In the genomic region with DNA sequence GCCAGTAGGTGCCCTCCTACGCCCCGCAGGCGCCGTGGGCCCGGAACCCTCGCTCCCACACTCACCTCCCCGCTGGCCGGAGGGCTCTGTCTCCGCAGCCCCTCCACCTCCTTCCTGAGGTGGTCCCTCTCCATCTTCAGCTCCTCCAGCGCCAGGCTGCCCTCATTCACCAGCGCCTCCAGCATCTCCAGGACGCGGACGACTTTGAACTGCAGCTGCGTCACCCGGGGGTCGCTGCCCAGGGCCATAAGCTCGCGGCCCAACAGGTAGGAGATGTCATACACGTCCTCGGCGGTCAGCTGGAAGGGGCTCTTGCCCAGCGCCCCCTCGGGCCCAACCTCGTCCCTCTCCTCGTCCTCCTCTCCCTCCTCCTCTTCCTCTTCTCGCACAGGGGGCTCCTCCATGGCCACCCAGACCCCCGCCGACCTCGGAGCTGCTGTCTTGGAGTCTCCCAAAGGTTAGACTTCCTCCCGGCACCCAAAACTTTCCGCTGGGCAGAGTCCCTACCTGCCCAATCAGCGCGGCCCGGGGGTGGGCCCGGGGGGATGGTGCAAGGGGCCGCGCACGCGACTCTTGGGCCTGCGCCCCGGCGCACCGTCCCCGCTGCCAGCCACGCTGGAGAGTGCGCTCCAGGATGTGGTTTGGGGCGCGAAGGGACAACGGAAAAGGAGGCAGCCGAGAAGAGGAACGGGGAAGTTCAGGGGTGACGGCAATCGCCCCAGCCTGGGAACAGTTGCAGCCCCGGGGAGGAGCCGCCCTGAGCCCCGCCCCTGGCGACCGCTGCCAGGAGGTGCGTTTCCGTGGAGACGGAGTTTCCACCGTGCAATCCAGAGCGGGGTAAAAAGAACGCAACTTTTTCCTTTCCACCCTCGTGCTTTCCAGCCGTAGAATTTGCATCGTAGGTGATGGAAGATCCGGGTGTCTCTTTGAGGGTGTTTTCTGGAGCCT, we compare ENCODE assay signal across 1 cellular context.
TF ChIP-seq lines count a peak whose summit lies in the region.

A gene with protein sequence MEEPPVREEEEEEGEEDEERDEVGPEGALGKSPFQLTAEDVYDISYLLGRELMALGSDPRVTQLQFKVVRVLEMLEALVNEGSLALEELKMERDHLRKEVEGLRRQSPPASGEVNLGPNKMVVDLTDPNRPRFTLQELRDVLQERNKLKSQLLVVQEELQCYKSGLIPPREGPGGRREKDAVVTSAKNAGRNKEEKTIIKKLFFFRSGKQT (minus strand): TSS at position 668 of the 948 bp plus-strand sequence. CDS start 264 bp downstream, at position 404.

TF ChIP-seq in K562, 482 proteins besides CTCF, POLR2A, EP300 and RAD21 (continued from another document and continues in another):
- TF ChIP-seq, protein P1, sequence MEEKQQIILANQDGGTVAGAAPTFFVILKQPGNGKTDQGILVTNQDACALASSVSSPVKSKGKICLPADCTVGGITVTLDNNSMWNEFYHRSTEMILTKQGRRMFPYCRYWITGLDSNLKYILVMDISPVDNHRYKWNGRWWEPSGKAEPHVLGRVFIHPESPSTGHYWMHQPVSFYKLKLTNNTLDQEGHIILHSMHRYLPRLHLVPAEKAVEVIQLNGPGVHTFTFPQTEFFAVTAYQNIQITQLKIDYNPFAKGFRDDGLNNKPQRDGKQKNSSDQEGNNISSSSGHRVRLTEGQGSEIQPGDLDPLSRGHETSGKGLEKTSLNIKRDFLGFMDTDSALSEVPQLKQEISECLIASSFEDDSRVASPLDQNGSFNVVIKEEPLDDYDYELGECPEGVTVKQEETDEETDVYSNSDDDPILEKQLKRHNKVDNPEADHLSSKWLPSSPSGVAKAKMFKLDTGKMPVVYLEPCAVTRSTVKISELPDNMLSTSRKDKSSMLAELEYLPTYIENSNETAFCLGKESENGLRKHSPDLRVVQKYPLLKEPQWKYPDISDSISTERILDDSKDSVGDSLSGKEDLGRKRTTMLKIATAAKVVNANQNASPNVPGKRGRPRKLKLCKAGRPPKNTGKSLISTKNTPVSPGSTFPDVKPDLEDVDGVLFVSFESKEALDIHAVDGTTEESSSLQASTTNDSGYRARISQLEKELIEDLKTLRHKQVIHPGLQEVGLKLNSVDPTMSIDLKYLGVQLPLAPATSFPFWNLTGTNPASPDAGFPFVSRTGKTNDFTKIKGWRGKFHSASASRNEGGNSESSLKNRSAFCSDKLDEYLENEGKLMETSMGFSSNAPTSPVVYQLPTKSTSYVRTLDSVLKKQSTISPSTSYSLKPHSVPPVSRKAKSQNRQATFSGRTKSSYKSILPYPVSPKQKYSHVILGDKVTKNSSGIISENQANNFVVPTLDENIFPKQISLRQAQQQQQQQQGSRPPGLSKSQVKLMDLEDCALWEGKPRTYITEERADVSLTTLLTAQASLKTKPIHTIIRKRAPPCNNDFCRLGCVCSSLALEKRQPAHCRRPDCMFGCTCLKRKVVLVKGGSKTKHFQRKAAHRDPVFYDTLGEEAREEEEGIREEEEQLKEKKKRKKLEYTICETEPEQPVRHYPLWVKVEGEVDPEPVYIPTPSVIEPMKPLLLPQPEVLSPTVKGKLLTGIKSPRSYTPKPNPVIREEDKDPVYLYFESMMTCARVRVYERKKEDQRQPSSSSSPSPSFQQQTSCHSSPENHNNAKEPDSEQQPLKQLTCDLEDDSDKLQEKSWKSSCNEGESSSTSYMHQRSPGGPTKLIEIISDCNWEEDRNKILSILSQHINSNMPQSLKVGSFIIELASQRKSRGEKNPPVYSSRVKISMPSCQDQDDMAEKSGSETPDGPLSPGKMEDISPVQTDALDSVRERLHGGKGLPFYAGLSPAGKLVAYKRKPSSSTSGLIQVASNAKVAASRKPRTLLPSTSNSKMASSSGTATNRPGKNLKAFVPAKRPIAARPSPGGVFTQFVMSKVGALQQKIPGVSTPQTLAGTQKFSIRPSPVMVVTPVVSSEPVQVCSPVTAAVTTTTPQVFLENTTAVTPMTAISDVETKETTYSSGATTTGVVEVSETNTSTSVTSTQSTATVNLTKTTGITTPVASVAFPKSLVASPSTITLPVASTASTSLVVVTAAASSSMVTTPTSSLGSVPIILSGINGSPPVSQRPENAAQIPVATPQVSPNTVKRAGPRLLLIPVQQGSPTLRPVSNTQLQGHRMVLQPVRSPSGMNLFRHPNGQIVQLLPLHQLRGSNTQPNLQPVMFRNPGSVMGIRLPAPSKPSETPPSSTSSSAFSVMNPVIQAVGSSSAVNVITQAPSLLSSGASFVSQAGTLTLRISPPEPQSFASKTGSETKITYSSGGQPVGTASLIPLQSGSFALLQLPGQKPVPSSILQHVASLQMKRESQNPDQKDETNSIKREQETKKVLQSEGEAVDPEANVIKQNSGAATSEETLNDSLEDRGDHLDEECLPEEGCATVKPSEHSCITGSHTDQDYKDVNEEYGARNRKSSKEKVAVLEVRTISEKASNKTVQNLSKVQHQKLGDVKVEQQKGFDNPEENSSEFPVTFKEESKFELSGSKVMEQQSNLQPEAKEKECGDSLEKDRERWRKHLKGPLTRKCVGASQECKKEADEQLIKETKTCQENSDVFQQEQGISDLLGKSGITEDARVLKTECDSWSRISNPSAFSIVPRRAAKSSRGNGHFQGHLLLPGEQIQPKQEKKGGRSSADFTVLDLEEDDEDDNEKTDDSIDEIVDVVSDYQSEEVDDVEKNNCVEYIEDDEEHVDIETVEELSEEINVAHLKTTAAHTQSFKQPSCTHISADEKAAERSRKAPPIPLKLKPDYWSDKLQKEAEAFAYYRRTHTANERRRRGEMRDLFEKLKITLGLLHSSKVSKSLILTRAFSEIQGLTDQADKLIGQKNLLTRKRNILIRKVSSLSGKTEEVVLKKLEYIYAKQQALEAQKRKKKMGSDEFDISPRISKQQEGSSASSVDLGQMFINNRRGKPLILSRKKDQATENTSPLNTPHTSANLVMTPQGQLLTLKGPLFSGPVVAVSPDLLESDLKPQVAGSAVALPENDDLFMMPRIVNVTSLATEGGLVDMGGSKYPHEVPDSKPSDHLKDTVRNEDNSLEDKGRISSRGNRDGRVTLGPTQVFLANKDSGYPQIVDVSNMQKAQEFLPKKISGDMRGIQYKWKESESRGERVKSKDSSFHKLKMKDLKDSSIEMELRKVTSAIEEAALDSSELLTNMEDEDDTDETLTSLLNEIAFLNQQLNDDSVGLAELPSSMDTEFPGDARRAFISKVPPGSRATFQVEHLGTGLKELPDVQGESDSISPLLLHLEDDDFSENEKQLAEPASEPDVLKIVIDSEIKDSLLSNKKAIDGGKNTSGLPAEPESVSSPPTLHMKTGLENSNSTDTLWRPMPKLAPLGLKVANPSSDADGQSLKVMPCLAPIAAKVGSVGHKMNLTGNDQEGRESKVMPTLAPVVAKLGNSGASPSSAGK (IDR thresholded peaks at IDR 0.05), result peak; percentile 74
- TF ChIP-seq GTF2E2 (tag; IDR thresholded peaks at IDR 0.05) (0 out of 2 replicates have a peak, but pooled peaks have one; percentile 39), SETDB1 (IDR thresholded peaks at IDR 0.05; ENCODE audit: low read length) (no peak), OTX1 (CRISPR knock-in tag; IDR thresholded peaks at IDR 0.05) (peak; percentile 68; the same call in 1 of the 2 replicates), ATF4 (CRISPR knock-in tag; IDR thresholded peaks at IDR 0.05) (0 out of 2 replicates have a peak, but pooled peaks have one; percentile 37), ZNF444 (CRISPR knock-in tag; IDR thresholded peaks at IDR 0.05) (0 out of 2 replicates have a peak, but pooled peaks have one; percentile 36), ZNF551 (CRISPR knock-in tag; IDR thresholded peaks at IDR 0.05) (no peak), CBFB (CRISPR knock-in tag; IDR thresholded peaks at IDR 0.05) (0 out of 2 replicates have a peak, but pooled peaks have one; percentile 47), ZBTB9 (CRISPR knock-in tag; IDR thresholded peaks at IDR 0.05) (0 out of 2 replicates have a peak, but pooled peaks have one; percentile 59), ZNF146 (CRISPR knock-in tag; IDR thresholded peaks at IDR 0.05; ENCODE audit: unreplicated experiment) (peak; percentile 11), SMC3 (conservative IDR thresholded peaks at IDR 0.05; ENCODE audit: insufficient read depth, low read depth, low read length) (no peak), MCM2 (IDR thresholded peaks at IDR 0.05; ENCODE audit: low read depth) (no peak), ATF1 (CRISPR knock-in tag; IDR thresholded peaks at IDR 0.05) (no peak), ATF1 (tag; IDR thresholded peaks at IDR 0.05) (peak; percentile 40; the same call in 1 of the 2 replicates), ZBTB43 (CRISPR knock-in tag; IDR thresholded peaks at IDR 0.05) (peak; percentile 83; the same call in 1 of the 2 replicates), SIN3A (IDR thresholded peaks at IDR 0.05; ENCODE audit: borderline replicate concordance in 2 of 2, control insufficient read depth in 1 of 2, low read depth in 2 of 2, low read length in 2 of 2) (peak in 1 of 2 experiments; percentile 54; a peak in 1 of 4 replicates), TAF1 (IDR thresholded peaks at IDR 0.05; ENCODE audit: control insufficient read depth, extremely low read depth, insufficient read depth, low read length, severe bottlenecking) (peak; percentile 55), ZBED1 (IDR thresholded peaks at IDR 0.05) (0 out of 2 replicates have a peak, but pooled peaks have one; percentile 31), CEBPG (CRISPR knock-in tag; IDR thresholded peaks at IDR 0.05) (no peak), CEBPG (tag; conservative IDR thresholded peaks at IDR 0.05 in 1 of 2, IDR thresholded peaks at IDR 0.05 in 1 of 2) (peak in 1 of 2 experiments; percentile 50; a peak in 2 of 4 replicates), HMGN3 (IDR thresholded peaks at IDR 0.05; ENCODE audit: borderline replicate concordance, extremely low read depth, insufficient read length, low read depth, low read length) (peak; percentile 64), MAZ (CRISPR knock-in tag; conservative IDR thresholded peaks at IDR 0.05 in 1 of 2, IDR thresholded peaks at IDR 0.05 in 1 of 2) (peak; percentile 65 to 77; a peak in 3 of 4 replicates), MCM3 (IDR thresholded peaks at IDR 0.05) (no peak), KAT7 (CRISPR knock-in tag; IDR thresholded peaks at IDR 0.05; ENCODE audit: borderline replicate concordance) (peak; percentile 77; the same call in 1 of the 2 replicates), SOX6 (IDR thresholded peaks at IDR 0.05) (peak; percentile 36; the same call in 1 of the 2 replicates), TBP (optimal IDR thresholded peaks at IDR 0.05; ENCODE audit: low read depth, low read length) (peak; percentile 50), ATF7 (IDR thresholded peaks at IDR 0.05) (peak; percentile 58; the same call in 1 of the 2 replicates), SUPT5H (IDR thresholded peaks at IDR 0.05) (peak; percentile 66), RFX1 (IDR thresholded peaks at IDR 0.05) (peak; percentile 93), CXXC5 (CRISPR knock-in tag; IDR thresholded peaks at IDR 0.05) (peak; percentile 75), NEUROD1 (IDR thresholded peaks at IDR 0.05; ENCODE audit: borderline replicate concordance, low read depth, low read length, partially characterized antibody) (peak; percentile 51), TCFL5 (CRISPR knock-in tag; conservative IDR thresholded peaks at IDR 0.05) (no peak)
- TF ChIP-seq, protein P2, sequence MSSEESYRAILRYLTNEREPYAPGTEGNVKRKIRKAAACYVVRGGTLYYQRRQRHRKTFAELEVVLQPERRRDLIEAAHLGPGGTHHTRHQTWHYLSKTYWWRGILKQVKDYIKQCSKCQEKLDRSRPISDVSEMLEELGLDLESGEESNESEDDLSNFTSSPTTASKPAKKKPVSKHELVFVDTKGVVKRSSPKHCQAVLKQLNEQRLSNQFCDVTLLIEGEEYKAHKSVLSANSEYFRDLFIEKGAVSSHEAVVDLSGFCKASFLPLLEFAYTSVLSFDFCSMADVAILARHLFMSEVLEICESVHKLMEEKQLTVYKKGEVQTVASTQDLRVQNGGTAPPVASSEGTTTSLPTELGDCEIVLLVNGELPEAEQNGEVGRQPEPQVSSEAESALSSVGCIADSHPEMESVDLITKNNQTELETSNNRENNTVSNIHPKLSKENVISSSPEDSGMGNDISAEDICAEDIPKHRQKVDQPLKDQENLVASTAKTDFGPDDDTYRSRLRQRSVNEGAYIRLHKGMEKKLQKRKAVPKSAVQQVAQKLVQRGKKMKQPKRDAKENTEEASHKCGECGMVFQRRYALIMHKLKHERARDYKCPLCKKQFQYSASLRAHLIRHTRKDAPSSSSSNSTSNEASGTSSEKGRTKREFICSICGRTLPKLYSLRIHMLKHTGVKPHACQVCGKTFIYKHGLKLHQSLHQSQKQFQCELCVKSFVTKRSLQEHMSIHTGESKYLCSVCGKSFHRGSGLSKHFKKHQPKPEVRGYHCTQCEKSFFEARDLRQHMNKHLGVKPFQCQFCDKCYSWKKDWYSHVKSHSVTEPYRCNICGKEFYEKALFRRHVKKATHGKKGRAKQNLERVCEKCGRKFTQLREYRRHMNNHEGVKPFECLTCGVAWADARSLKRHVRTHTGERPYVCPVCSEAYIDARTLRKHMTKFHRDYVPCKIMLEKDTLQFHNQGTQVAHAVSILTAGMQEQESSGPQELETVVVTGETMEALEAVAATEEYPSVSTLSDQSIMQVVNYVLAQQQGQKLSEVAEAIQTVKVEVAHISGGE (CRISPR knock-in tag; IDR thresholded peaks at IDR 0.05), result peak in 2 of 3 experiments; percentile 42 to 85; a peak in 3 of 6 replicates
